2 cellular contexts compared by ENCODE assay signal in genomic region chr1:245148069-245148468, GRCh38.
A peak's percentile ranks its signal among the peaks of the same experiment; 100 is the strongest.
TF ChIP-seq lines count a peak whose summit lies in the region.

No MANE protein-coding gene starts in this region.

TF ChIP-seq in WTC11, 78 proteins besides CTCF, POLR2A, EP300 and RAD21:
- TF ChIP-seq, protein P1, sequence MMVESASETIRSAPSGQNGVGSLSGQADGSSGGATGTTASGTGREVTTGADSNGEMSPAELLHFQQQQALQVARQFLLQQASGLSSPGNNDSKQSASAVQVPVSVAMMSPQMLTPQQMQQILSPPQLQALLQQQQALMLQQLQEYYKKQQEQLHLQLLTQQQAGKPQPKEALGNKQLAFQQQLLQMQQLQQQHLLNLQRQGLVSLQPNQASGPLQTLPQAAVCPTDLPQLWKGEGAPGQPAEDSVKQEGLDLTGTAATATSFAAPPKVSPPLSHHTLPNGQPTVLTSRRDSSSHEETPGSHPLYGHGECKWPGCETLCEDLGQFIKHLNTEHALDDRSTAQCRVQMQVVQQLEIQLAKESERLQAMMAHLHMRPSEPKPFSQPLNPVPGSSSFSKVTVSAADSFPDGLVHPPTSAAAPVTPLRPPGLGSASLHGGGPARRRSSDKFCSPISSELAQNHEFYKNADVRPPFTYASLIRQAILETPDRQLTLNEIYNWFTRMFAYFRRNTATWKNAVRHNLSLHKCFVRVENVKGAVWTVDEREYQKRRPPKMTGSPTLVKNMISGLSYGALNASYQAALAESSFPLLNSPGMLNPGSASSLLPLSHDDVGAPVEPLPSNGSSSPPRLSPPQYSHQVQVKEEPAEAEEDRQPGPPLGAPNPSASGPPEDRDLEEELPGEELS (CRISPR knock-in tag; IDR thresholded peaks at IDR 0.05) = no peak
- no peak for TF ChIP-seq FOXK1 (CRISPR knock-in tag; IDR thresholded peaks at IDR 0.05)
- no peak for TF ChIP-seq ZNF423 (CRISPR knock-in tag; IDR thresholded peaks at IDR 0.05)
- peak; percentile 67 for TF ChIP-seq ZNF121 (CRISPR knock-in tag; IDR thresholded peaks at IDR 0.05)
- no peak for TF ChIP-seq ZNF219 (CRISPR knock-in tag; IDR thresholded peaks at IDR 0.05; ENCODE audit: borderline replicate concordance)

TF ChIP-seq in K562, 482 proteins besides CTCF, POLR2A, EP300 and RAD21:
- TF ChIP-seq RERE (CRISPR knock-in tag; IDR thresholded peaks at IDR 0.05; ENCODE audit: borderline replicate concordance) (no peak), TAF15 (IDR thresholded peaks at IDR 0.05; ENCODE audit: low read depth, low read length) (no peak), RBM25 (IDR thresholded peaks at IDR 0.05; ENCODE audit: low read depth, low read length, severe bottlenecking) (peak; percentile 30), ZNF121 (CRISPR knock-in tag; conservative IDR thresholded peaks at IDR 0.05) (peak; percentile 85)
